Comparison of ENCODE assay signal across 25 cellular contexts in genomic region chr18:11501352-11501751, GRCh38.
"Had no signal": no experiment of that assay in that cellular context is flagged by ENCODE, and none has a peak within 500 bp of the region (broad histone marks: within the 10 kb centered on the region; RNA-seq: fewer than 3 reads in every experiment).

No MANE protein-coding gene starts in this region.

- H3K4me3 ChIP-seq: breast epithelium had no signal

- H3K27me3 ChIP-seq: breast epithelium had no signal

- H3K36me3 ChIP-seq: breast epithelium had no signal

- H3K9me3 ChIP-seq: breast epithelium had no signal

- ATAC-seq: activated T-helper 17 cell treated with anti-CD3 and anti-CD28 coated beads, Interleukin-2, amount 50 U/mL, for 72 hours; T-helper 17 cell had no signal

- H3K4me1 ChIP-seq: breast epithelium had no signal

- H3K27ac ChIP-seq: breast epithelium had no signal

- DNase-seq: activated B cell treated with CpG ODN at 0.5 μM for 24 hours; activated CD4-positive, alpha-beta memory T cell treated with anti-CD3 and anti-CD28 coated beads for 36 hours; activated CD4-positive, alpha-beta T cell treated with anti-CD3 and anti-CD28 coated beads, Interleukin-2, amount 10 ng/mL, durations not matched to agents 7 days and 5 days; activated gamma-delta T cell; activated naive CD4-positive, alpha-beta T cell treated with anti-CD3 and anti-CD28 coated beads for 36 hours; activated T-cell treated with anti-CD3 and anti-CD28 coated beads for 4 hours; activated T-cell treated with anti-CD3 and anti-CD28 coated beads, Interleukin-2, amount 50 U/mL, for 48 hours; caudate nucleus; KG1; MV-4-11; NCI-H1092 treated with DMSO at 0.1 percent for 48 hours; NCI-H1417 treated with DMSO at 0.1 percent for 48 hours; NCI-H1694; NCI-H2029; NCI-H2107; NCI-H345; NCI-H510A; NCI-H526 treated with DMSO at 0.1 percent for 48 hours; NCI-H82; SHP77 treated with DMSO at 0.1 percent for 48 hours; T-helper 17 cell; T-helper 9 cell had no signal

- FAIRE-seq: TTC549 had no signal
